In the genomic region with DNA sequence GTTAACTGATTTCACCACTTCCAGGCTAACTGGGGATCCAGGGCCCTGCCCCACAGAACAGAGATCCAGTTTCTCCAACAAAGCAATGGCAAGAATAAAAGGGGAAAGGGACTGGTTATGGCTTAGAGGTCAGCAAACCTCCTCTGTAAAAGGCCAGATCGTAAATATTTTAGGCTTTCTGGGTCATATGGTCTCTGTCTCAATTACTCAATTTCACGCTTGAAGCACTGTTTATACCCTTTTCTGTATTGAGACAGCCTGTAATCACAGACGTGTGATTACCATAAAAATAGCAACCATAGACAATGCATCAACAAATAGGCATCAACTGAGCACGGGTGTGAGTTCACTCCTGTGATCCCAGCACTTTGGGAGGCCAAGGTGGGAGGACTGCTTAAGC, we compare ENCODE assay signal across 34 cellular contexts. TPM values are rescaled to one million over a fixed set of nuclear protein-coding genes. Genes with fewer than 3 reads are reported as not detected.
"Had no signal": no experiment of that assay in that cellular context is flagged by ENCODE, and none has a peak within 500 bp of the region (broad histone marks: within the 10 kb centered on the region; RNA-seq: fewer than 3 reads in every experiment).

No MANE protein-coding gene starts in this region.

- H2AFZ ChIP-seq: hepatocyte, neural progenitor cell had no signal

- FAIRE-seq: endothelial cell of umbilical vein had no signal

- DNase-seq: dermis blood vessel endothelial cell; effector memory CD4-positive, alpha-beta T cell; erythroblast; esophagus squamous epithelium; left cardiac atrium; mesenchymal stem cell; naive B cell; nucleus accumbens; ovary; sigmoid colon; stimulated activated CD4-positive, alpha-beta T cell treated with anti-CD3 and anti-CD28 coated beads, Interleukin-2, amount 100 ng/mL, for 24 hours; stimulated activated CD4-positive, alpha-beta T cell treated with anti-CD3 and anti-CD28 coated beads, Interleukin-4, amount 100 ng/mL, for 24 hours; stimulated activated naive CD8-positive, alpha-beta T cell treated with anti-CD3 and anti-CD28 coated beads, Interleukin-15, Interleukin-2, amounts not matched to agents 100 U/mL and 50 U/mL, for 24 hours; upper lobe of right lung; uterus had no signal

- H3K27me3 ChIP-seq: esophagus squamous epithelium, gastroesophageal sphincter, heart left ventricle, hepatocyte, left lung, neural progenitor cell, ovary, sigmoid colon, tibial nerve, upper lobe of right lung, uterus had no signal

- H3K4me1 ChIP-seq: neural progenitor cell, psoas muscle, uterus had no signal

- H3K4me3 ChIP-seq: coronary artery, esophagus squamous epithelium, gastroesophageal sphincter, heart left ventricle, hepatocyte, left lung, mucosa of descending colon, neural progenitor cell, ovary, psoas muscle, sigmoid colon, thoracic aorta, tibial nerve, upper lobe of right lung, uterus had no signal

- H3K9me3 ChIP-seq: esophagus squamous epithelium, gastroesophageal sphincter, left lung, mucosa of descending colon, ovary, psoas muscle, sigmoid colon, thoracic aorta, tibial nerve, upper lobe of right lung, uterus had no signal

- H3K27ac ChIP-seq: coronary artery, esophagus squamous epithelium, gastroesophageal sphincter, heart left ventricle, hepatocyte, left lung, neural progenitor cell, ovary, psoas muscle, sigmoid colon, thoracic aorta, tibial nerve, upper lobe of right lung, uterus had no signal

- H3K36me3 ChIP-seq: neural progenitor cell, ovary, uterus had no signal

- H3K4me2 ChIP-seq: hepatocyte, neural progenitor cell had no signal

- H3K9ac ChIP-seq: neural progenitor cell had no signal

RNA-seq across cellular contexts. Expression of a gene that starts 34.1 kb away (rescaled TPM):
- total RNA-seq: dermis blood vessel endothelial cell; endothelial cell of umbilical vein; esophagus squamous epithelium; gastroesophageal sphincter; heart left ventricle; hepatocyte; kidney epithelial cell; left cardiac atrium; left lung; lower leg skin; lung microvascular endothelial cell; mesothelial cell of epicardium; mucosa of descending colon; natural killer cell treated with Interleukin-12 subunit alpha and Interleukin-12 subunit beta and Interleukin-15 and Interleukin-18, amount 100 ng/mL, for 72 hours; ovary; psoas muscle; renal cortical epithelial cell; right cardiac atrium; sigmoid colon; skeletal muscle tissue; thoracic aorta; tibial nerve; upper lobe of right lung; uterus had no signal
- polyA plus RNA-seq: endothelial cell of umbilical vein, heart left ventricle, hepatocyte, ovary, psoas muscle, right cardiac atrium had no signal
